12 cellular contexts compared by ENCODE assay signal in the genomic region with DNA sequence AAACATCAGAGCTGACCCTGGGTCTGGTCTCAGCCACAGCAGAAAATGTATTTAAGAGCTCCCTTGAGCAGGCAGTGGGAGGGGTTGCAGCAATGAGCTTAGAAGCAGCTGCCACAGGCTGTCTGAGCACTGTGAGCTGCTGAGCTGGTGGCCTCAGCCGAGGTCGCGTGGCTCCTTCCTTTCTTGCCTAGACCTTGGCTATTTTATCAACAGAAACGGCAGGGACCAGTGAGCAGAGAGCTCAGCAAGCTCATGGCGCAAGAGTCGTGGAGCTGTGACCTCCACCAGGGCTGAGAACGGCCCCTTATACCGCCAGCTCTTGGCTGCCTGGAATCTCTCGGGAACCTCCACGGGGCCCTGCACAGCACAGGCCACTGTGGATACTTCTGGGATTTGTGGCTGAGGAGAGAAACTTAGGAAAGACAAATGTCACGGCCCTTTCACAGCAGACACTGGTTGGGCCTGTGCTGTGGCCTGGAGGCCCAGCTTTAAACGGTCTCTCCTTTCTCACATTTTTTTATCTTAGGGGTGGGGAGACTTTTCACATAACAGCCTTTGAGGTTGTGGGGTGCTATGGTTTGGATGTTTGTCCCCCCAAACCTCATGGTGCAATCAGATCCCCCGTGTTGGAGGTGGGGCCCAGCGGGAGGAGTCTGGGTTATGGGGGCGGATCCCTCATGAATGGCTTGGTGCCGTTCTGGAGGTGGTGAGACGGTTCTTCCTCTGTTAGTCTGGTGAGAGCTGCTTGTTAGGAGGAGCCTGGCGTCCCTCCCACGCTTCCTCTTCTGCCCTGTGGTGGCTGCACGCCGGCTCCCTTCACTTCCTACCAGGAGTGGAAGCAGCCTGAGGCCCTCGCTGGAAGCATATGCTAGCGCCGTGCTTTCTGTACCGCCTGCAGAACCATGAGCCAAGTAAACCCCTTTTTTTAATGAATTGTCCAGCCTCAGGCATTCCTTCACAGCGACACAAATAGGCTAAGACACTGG. TPM values are rescaled to one million over a fixed set of nuclear protein-coding genes. Genes with fewer than 3 reads are reported as not detected.
DNase-seq lines count a peak whose midpoint lies in the region; ATAC-seq and TF ChIP-seq lines count a peak whose summit lies in the region.
"Had no signal": no experiment of that assay in that cellular context is flagged by ENCODE, and none has a peak within 500 bp of the region (broad histone marks: within the 10 kb centered on the region; RNA-seq: fewer than 3 reads in every experiment).

No MANE protein-coding gene starts in this region.

- no peak overlapping the region for H2BK120ac ChIP-seq in trophoblast cell (ENCODE audit: insufficient read depth, low read length, poor library complexity)

- H2BK12ac ChIP-seq in trophoblast cell (ENCODE audit: low read length), result no peak overlapping the region

- no peaks in the 10 kb centered on the region for H3K9me3 ChIP-seq in heart left ventricle
- no peaks in the 10 kb centered on the region for H3K9me3 ChIP-seq in skeletal muscle satellite cell (replicated peaks; ENCODE audit: low read length)
- peaks cover 2% of the 10 kb centered on the region for H3K9me3 ChIP-seq in trophoblast cell (ENCODE audit: insufficient read depth, low read depth, low read length)

- H4K12ac ChIP-seq in trophoblast cell (ENCODE audit: low read depth, low read length), result no peak overlapping the region

- no peak overlapping the region for H2AFZ ChIP-seq in trophoblast cell (ENCODE audit: insufficient read depth, low read length, poor library complexity)

- H3K4me1 ChIP-seq in heart left ventricle (peaks cover 0 to 28% (median 8%) of the 10 kb centered on the region in 12 donors), skeletal muscle satellite cell (ENCODE audit: control insufficient read depth, insufficient read depth, low read length) (no peaks in the 10 kb centered on the region), trophoblast cell (ENCODE audit: control insufficient read depth in 1 of 2, insufficient read depth in 2 of 2, low read length in 2 of 2) (no peaks in the 10 kb centered on the region)

- H2AK5ac ChIP-seq in trophoblast cell (ENCODE audit: low read length), result no peak overlapping the region

- H3K27me3 ChIP-seq in heart left ventricle, result no peaks in the 10 kb centered on the region
- peaks cover 6% of the 10 kb centered on the region for H3K27me3 ChIP-seq in skeletal muscle satellite cell (ENCODE audit: control insufficient read depth, insufficient read depth, low read length)
- H3K27me3 ChIP-seq in trophoblast cell (ENCODE audit: insufficient read depth, low read length), result no peaks in the 10 kb centered on the region
- H3K27me3 ChIP-seq: dorsolateral prefrontal cortex had no signal

- H3K9ac ChIP-seq in skeletal muscle satellite cell (ENCODE audit: low read depth, low read length), result no peak overlapping the region
- no peak overlapping the region for H3K9ac ChIP-seq in trophoblast cell (ENCODE audit: low read length)

- TF ChIP-seq CTCF in RWPE1 (conservative IDR thresholded peaks at IDR 0.05; ENCODE audit: low read depth) (no peak), heart left ventricle (IDR thresholded peaks at IDR 0.05) (no peak)

- H3K4me2 ChIP-seq in skeletal muscle satellite cell (ENCODE audit: low read length) (peak overlapping the region; percentile 34), trophoblast cell (ENCODE audit: low read length) (no peak overlapping the region)

- H3K79me2 ChIP-seq in trophoblast cell (ENCODE audit: control insufficient read depth, insufficient read depth, low read length, poor library complexity), result no peaks in the 10 kb centered on the region

- POLR2A ChIA-PET in RWPE1 (lab: Yijun Ruan, JAX; ENCODE audit: low non-redundant PET), result no interaction called here

- H3K4ac ChIP-seq in trophoblast cell (ENCODE audit: low read depth, low read length), result no peak overlapping the region

- intact Hi-C loops in heart left ventricle (cut with DNase I), result loop anchor here in 5 of 10 donors (10.0 kb wide), 2 partner anchors 85 to 235 kb away; partner anchors contain the start of gene RPS7 (in 1 of the 5)

- no peak overlapping the region for H2BK5ac ChIP-seq in trophoblast cell (ENCODE audit: low read depth, low read length, poor library complexity)

- CTCF ChIA-PET in RWPE1 (lab: Yijun Ruan, JAX), result interaction anchor here (0.6 kb wide), 1 partner anchor 120 kb away, joined by 3 read pairs; no protein-coding TSS in a partner anchor

- no peak overlapping the region for H3K18ac ChIP-seq in trophoblast cell (ENCODE audit: low read length)

- WGBS in heart left ventricle, 4 donors, result 64 to 78% (median 69%) methylated on average over 23 to 26 of the region's 26 CpGs
- no CpG with 5 or more reads among the region's 26 CpGs for WGBS in trophoblast cell (ENCODE audit: extremely low coverage, insufficient coverage, insufficient read length)

- H3K4me3 ChIP-seq in heart left ventricle, result no peak overlapping the region
- H3K4me3 ChIP-seq in skeletal muscle satellite cell (ENCODE audit: low read length), result no peak overlapping the region
- no peak overlapping the region for H3K4me3 ChIP-seq in trophoblast cell (ENCODE audit: low read depth, low read length)
- H3K4me3 ChIP-seq: dorsolateral prefrontal cortex had no signal

- no peaks in the 10 kb centered on the region for H3K36me3 ChIP-seq in heart left ventricle
- no peaks in the 10 kb centered on the region for H3K36me3 ChIP-seq in skeletal muscle satellite cell (ENCODE audit: insufficient read depth, low read length)
- no peaks in the 10 kb centered on the region for H3K36me3 ChIP-seq in trophoblast cell (ENCODE audit: control insufficient read depth in 1 of 2, insufficient read depth in 2 of 2, low read length in 2 of 2)

- H4K8ac ChIP-seq in trophoblast cell (ENCODE audit: low read depth, low read length), result no peak overlapping the region

- H3K27ac ChIP-seq in RWPE1, result peak overlapping the region; percentile 47; the same call in 1 of the 2 replicates
- H3K27ac ChIP-seq in heart left ventricle, result peak overlapping the region in 10 of 12 donors; percentile 6 to 75 (median 55)
- no peak overlapping the region for H3K27ac ChIP-seq in trophoblast cell (ENCODE audit: low read depth, low read length)

- no peak for TF ChIP-seq POLR2A in heart left ventricle (IDR thresholded peaks at IDR 0.05)

- peak; percentile 38 to 87 (median 72) for ATAC-seq in heart left ventricle
- ATAC-seq in GM19397 (IDR thresholded peaks at IDR 0.05; ENCODE audit: unreplicated experiment), result no peak
- no peak for ATAC-seq in HG03108 (IDR thresholded peaks at IDR 0.05; ENCODE audit: unreplicated experiment)

- H4K91ac ChIP-seq in trophoblast cell (ENCODE audit: low read depth, low read length), result no peak overlapping the region

- no peaks in the 10 kb centered on the region for H3K79me1 ChIP-seq in trophoblast cell (ENCODE audit: low read length)

- DNase-seq in NCI-H1417 (lab: John Stamatoyannopoulos, UW), result peak; percentile 20 to 80 (median 44)
- DNase-seq in NCI-H1417 treated with DMSO at 0.1 percent for 48 hours (lab: John Stamatoyannopoulos, UW), result no peak
- DNase-seq in RWPE1 (ENCODE audit: low spot score), result no peak
- peak; percentile 55 to 79 (median 67) for DNase-seq in heart left ventricle
- DNase-seq in trophoblast cell, result no peak
- DNase-seq: activated CD8-positive, alpha-beta memory T cell treated with anti-CD3 and anti-CD28 coated beads for 24 hours; NCI-H1930 had no signal

- H3K14ac ChIP-seq in trophoblast cell (ENCODE audit: low read length), result no peak overlapping the region

- no peak overlapping the region for H3K23ac ChIP-seq in trophoblast cell (ENCODE audit: low read length)

RNA-seq across cellular contexts. Expression of gene ALLC, which starts 1.7 kb away (rescaled TPM):
- total RNA-seq in heart left ventricle, result not detected
- polyA plus RNA-seq in heart left ventricle, result not detected
- not detected in 2 replicates for total RNA-seq in skeletal muscle satellite cell (2012; rRNA removed)
- 0.11 and 0.12 TPM in 2 replicates for polyA plus RNA-seq in trophoblast cell (2013)
- total RNA-seq: lung microvascular endothelial cell had no signal

RNA-seq across cellular contexts. Expression of gene DCDC2C, which starts 43.6 kb away (rescaled TPM):
- total RNA-seq in heart left ventricle, result not detected
- polyA plus RNA-seq in heart left ventricle, result not detected
- total RNA-seq in skeletal muscle satellite cell (2012; rRNA removed), result 0.22 and 0.25 TPM in 2 replicates
- not detected in 2 replicates for polyA plus RNA-seq in trophoblast cell (2013)
- total RNA-seq: lung microvascular endothelial cell had no signal

Comparison
In these comparisons a context has a peak if more than half of its experiments do, and no peak if none do; other contexts are left out.
1. DNase-seq: peak in NCI-H1417 (3 of 3) and heart left ventricle (5 of 5); none in NCI-H1417 treated with DMSO at 0.1 percent for 48 hours (single experiment), RWPE1 (single experiment) and trophoblast cell (0 of 2).
2. ATAC-seq: peak in heart left ventricle (4 of 4); none in GM19397 (single experiment) and HG03108 (single experiment).